Comparison of ENCODE assay signal across 8 cellular contexts in genomic region chr2:85132834-85133637, GRCh38.
A peak's percentile ranks its signal among the peaks of the same experiment; 100 is the strongest.
DNase-seq lines count a peak whose midpoint lies in the region; TF ChIP-seq lines count a peak whose summit lies in the region.

Gene TCF7L1 (plus strand): TSS chr2:85133392. CDS start chr2:85133685, 293 bp downstream.

- no peak within 1 kb of the TSS for H3K27ac Mint-ChIP-seq in T-helper 2 cell treated with Interferon-gamma antibody and Interleukin-4, amounts not matched to agents 5 μg/mL and 100 μg/mL, for 36 hours

- peak within 1 kb of the TSS; percentile 71 for H3K4me3 Mint-ChIP-seq in T-helper 2 cell treated with Interferon-gamma antibody and Interleukin-4, amounts not matched to agents 5 μg/mL and 100 μg/mL, for 36 hours

- DNase-seq in NCI-H1417 (lab: John Stamatoyannopoulos, UW), result peak; percentile 23 to 61 (median 38)
- DNase-seq in NCI-H1417 treated with DMSO at 0.1 percent for 48 hours (lab: John Stamatoyannopoulos, UW), result no peak
- DNase-seq in T-helper 2 cell treated with Interferon-gamma antibody and Interleukin-4, amounts not matched to agents 5 μg/mL and 100 μg/mL, for 36 hours (ENCODE audit: low spot score), result peak; percentile 23
- peak; percentile 92 for DNase-seq in coronary artery (ENCODE audit: low spot score)
- peak; percentile 74 for DNase-seq in kidney glomerular epithelial cell (lab: John Stamatoyannopoulos, UW)
- peak; percentile 62 for DNase-seq in stimulated activated CD4-positive, alpha-beta T cell treated with anti-CD3 and anti-CD28 coated beads, Interleukin-15, amount 100 ng/mL, for 24 hours
- no peak for DNase-seq in NK-92 treated with Interleukin-12 subunit alpha and Interleukin-12 subunit beta, amount 100 ng/mL, for 24 hours (lab: John Stamatoyannopoulos, UW)

- H3K27ac ChIP-seq in coronary artery, result peak within 1 kb of the TSS; percentile 83 to 88

- TF ChIP-seq CTCF in coronary artery (IDR thresholded peaks at IDR 0.05), result peak; percentile 96

- no peaks in the 10 kb centered on the region for H3K9me3 Mint-ChIP-seq in T-helper 2 cell treated with Interferon-gamma antibody and Interleukin-4, amounts not matched to agents 5 μg/mL and 100 μg/mL, for 36 hours

- H3K4me1 Mint-ChIP-seq in T-helper 2 cell treated with Interferon-gamma antibody and Interleukin-4, amounts not matched to agents 5 μg/mL and 100 μg/mL, for 36 hours (ENCODE audit: low read depth), result peaks cover 5% of the 10 kb centered on the region

- peak within 1 kb of the TSS; percentile 87 for H3K4me3 ChIP-seq in coronary artery

- no peak for TF ChIP-seq EP300 in Ishikawa (IDR thresholded peaks at IDR 0.05; ENCODE audit: borderline replicate concordance)

- peaks cover 68% of the 10 kb centered on the region for H3K27me3 Mint-ChIP-seq in T-helper 2 cell treated with Interferon-gamma antibody and Interleukin-4, amounts not matched to agents 5 μg/mL and 100 μg/mL, for 36 hours (ENCODE audit: low read depth)

- H3K36me3 Mint-ChIP-seq in T-helper 2 cell treated with Interferon-gamma antibody and Interleukin-4, amounts not matched to agents 5 μg/mL and 100 μg/mL, for 36 hours (ENCODE audit: low read depth), result no peaks in the 10 kb centered on the region

- peak; percentile 79 for TF ChIP-seq RAD21 in Ishikawa (IDR thresholded peaks at IDR 0.05; ENCODE audit: low read depth)

TF ChIP-seq in Ishikawa, 13 proteins besides CTCF, POLR2A, EP300 and RAD21:
- peak; percentile 57; the same call in 1 of the 2 replicates for TF ChIP-seq MAX (IDR thresholded peaks at IDR 0.05)
- 0 out of 2 replicates have a peak, but pooled peaks have one; percentile 13 for TF ChIP-seq TEAD4 (IDR thresholded peaks at IDR 0.05)
- peak; percentile 25; the same call in 1 of the 2 replicates for TF ChIP-seq TCF12 (IDR thresholded peaks at IDR 0.05; ENCODE audit: low read depth)
- TF ChIP-seq USF1 (IDR thresholded peaks at IDR 0.05), result no peak
- no peak for TF ChIP-seq REST (IDR thresholded peaks at IDR 0.05; ENCODE audit: low read depth)
- 0 out of 2 replicates have a peak, but pooled peaks have one; percentile 7 for TF ChIP-seq EGR1 (IDR thresholded peaks at IDR 0.05)
- TF ChIP-seq ZBTB7A (IDR thresholded peaks at IDR 0.05; ENCODE audit: low read depth), result peak; percentile 96

Comparison
In these comparisons a context has a peak if more than half of its experiments do, and no peak if none do; other contexts are left out.
1. DNase-seq: peak in NCI-H1417 (3 of 3), T-helper 2 cell treated with Interferon-gamma antibody and Interleukin-4, amounts not matched to agents 5 μg/mL and 100 μg/mL, for 36 hours (single experiment), coronary artery (single experiment), kidney glomerular epithelial cell (single experiment) and stimulated activated CD4-positive, alpha-beta T cell treated with anti-CD3 and anti-CD28 coated beads, Interleukin-15, amount 100 ng/mL, for 24 hours (single experiment); none in NCI-H1417 treated with DMSO at 0.1 percent for 48 hours (single experiment) and NK-92 treated with Interleukin-12 subunit alpha and Interleukin-12 subunit beta, amount 100 ng/mL, for 24 hours (single experiment).